In the genomic region with DNA sequence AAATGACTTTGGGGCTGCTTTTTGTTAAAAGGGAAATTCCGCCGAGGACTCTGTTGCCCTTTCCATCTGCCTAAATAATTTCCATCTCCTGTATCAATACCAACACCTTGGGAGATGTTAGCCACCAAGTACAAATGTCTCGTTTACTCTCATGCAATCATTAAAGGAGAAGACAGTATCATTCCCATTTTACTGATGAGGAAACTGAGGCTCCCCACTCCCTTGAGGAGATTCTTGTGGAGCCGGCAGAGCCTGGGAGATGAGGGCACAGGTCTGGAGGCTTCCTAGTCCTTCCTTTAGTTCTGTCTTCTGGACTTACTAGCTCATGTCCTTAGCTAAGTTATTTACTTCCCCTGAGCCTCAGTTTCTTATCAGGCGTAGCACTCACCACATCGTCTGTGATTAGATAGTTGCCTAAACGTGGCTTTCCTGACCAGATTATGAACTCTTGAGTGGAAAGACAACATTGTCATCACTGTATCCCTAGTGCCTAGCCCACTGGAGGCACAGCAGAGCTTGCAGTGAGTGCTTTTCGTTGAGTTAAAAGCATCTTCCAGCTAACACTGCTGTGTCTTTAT, we compare ENCODE assay signal across 20 cellular contexts.
DNase-seq lines count a peak whose midpoint lies in the region; ATAC-seq, FAIRE-seq and TF ChIP-seq lines count a peak whose summit lies in the region.
"Had no signal": no experiment of that assay in that cellular context is flagged by ENCODE, and none has a peak within 500 bp of the region (broad histone marks: within the 10 kb centered on the region; RNA-seq: fewer than 3 reads in every experiment).

No MANE protein-coding gene starts in this region.

- peak; percentile 81 for FAIRE-seq in K562 (lab: Jason Lieb, UNC)
- FAIRE-seq: GM12891, HepG2, RCC 7860 had no signal

- no peak overlapping the region for H3K4me3 ChIP-seq in cardiac muscle cell
- H3K4me3 ChIP-seq in K562 = no peak overlapping the region
- H3K4me3 ChIP-seq in suprapubic skin = no peak overlapping the region
- H3K4me3 ChIP-seq in adrenal gland = no peak overlapping the region
- H3K4me3 ChIP-seq: GM23248 had no signal

- H3K27me3 ChIP-seq in cardiac muscle cell (no peaks in the 10 kb centered on the region), K562 (ENCODE audit: control insufficient read depth in 2 of 2, insufficient read depth in 2 of 2, low read length in 2 of 2) (no peaks in the 10 kb centered on the region), suprapubic skin (no peaks in the 10 kb centered on the region), adrenal gland (no peaks in the 10 kb centered on the region)
- no peaks in the 10 kb centered on the region for H3K27me3 ChIP-seq in CD4-positive, alpha-beta T cell (ENCODE audit: control insufficient read depth, insufficient read depth, low read length)

- H3K36me3 ChIP-seq in cardiac muscle cell (no peaks in the 10 kb centered on the region), K562 (ENCODE audit: control insufficient read depth, insufficient read depth, low read length) (no peaks in the 10 kb centered on the region), suprapubic skin (no peaks in the 10 kb centered on the region), adrenal gland (replicated peaks in 1 of 2) (no peaks in the 10 kb centered on the region)

- H3K4me1 Mint-ChIP-seq in T-helper 17 cell = peaks cover 9% of the 10 kb centered on the region
- H3K4me1 Mint-ChIP-seq in CD4-positive, alpha-beta T cell (ENCODE audit: low read depth) = no peaks in the 10 kb centered on the region

- TF ChIP-seq POLR2A in K562 (conservative IDR thresholded peaks at IDR 0.05) = no peak
- no peak for TF ChIP-seq POLR2A in suprapubic skin (IDR thresholded peaks at IDR 0.05)
- TF ChIP-seq POLR2A in adrenal gland (IDR thresholded peaks at IDR 0.05) = no peak

- H3K4me2 ChIP-seq in K562 (ENCODE audit: insufficient read depth, low read length) = peak overlapping the region; percentile 56

- H3K4me1 ChIP-seq in cardiac muscle cell (ENCODE audit: low read depth) (peaks cover 6% of the 10 kb centered on the region), K562 (replicated peaks in 1 of 2; ENCODE audit: control insufficient read depth in 2 of 2, insufficient read depth in 2 of 2, low read length in 2 of 2) (peaks cover 32 to 45% of the 10 kb centered on the region in 2 experiments), suprapubic skin (peaks cover 23% of the 10 kb centered on the region), adrenal gland (replicated peaks in 1 of 2) (no peaks in the 10 kb centered on the region)

- POLR2A ChIA-PET in K562 (lab: Yijun Ruan, JAX) = interaction anchor here (0.8 to 5.8 kb wide), 7 partner anchors 8 to 24 kb away, joined by 3 to 45 read pairs (median 3); a partner anchor contains a TSS
- POLR2A ChIA-PET in CD4-positive, alpha-beta T cell (lab: Charles Lee) = no interaction called here

- no peaks in the 10 kb centered on the region for H4K20me1 ChIP-seq in K562 (replicated peaks; ENCODE audit: control insufficient read depth, insufficient read depth, low read length)

- TF ChIP-seq RAD21 in K562 (CRISPR knock-in tag; conservative IDR thresholded peaks at IDR 0.05 in 1 of 2, IDR thresholded peaks at IDR 0.05 in 1 of 2) = peak in 1 of 2 experiments; percentile 28; a peak in 1 of 4 replicates

- H3K79me2 ChIP-seq in K562 (ENCODE audit: control insufficient read depth, insufficient read depth, low read length) = peaks cover 11% of the 10 kb centered on the region; the same call in 2 of the 3 replicates

- no peaks in the 10 kb centered on the region for H3K9me3 Mint-ChIP-seq in CD4-positive, alpha-beta T cell

- H3K4me3 Mint-ChIP-seq in T-helper 17 cell = no peak overlapping the region
- no peak overlapping the region for H3K4me3 Mint-ChIP-seq in CD4-positive, alpha-beta T cell
- H3K4me3 Mint-ChIP-seq: CD4-positive, alpha-beta memory T cell had no signal

- H2AFZ ChIP-seq in K562 (ENCODE audit: low read depth, low read length) = peak overlapping the region; percentile 25
- H2AFZ ChIP-seq: GM23248 had no signal

- H3K27me3 Mint-ChIP-seq in T-helper 17 cell = no peaks in the 10 kb centered on the region
- H3K27me3 Mint-ChIP-seq in CD4-positive, alpha-beta T cell = no peaks in the 10 kb centered on the region
- H3K27me3 Mint-ChIP-seq: CD4-positive, alpha-beta memory T cell had no signal

- WGBS in K562 (ENCODE audit: insufficient coverage, low coverage, missing lambda C conversion rate) = 16% methylated on average over 8 of the region's 8 CpGs
- 75% methylated on average over 8 of the region's 8 CpGs for WGBS in suprapubic skin
- 61 to 71% (median 67%) methylated on average over 8 of the region's 8 CpGs for WGBS in adrenal gland, 4 donors

- in situ Hi-C loops in K562 (cut with MboI) = no loop called here

- no peak for ATAC-seq in Right ventricle myocardium inferior
- ATAC-seq in T-helper 17 cell = no peak
- peak; percentile 3; the same call in 2 of the 3 replicates for ATAC-seq in K562
- no peak for ATAC-seq in CD4-positive, alpha-beta T cell (ENCODE audit: poor library complexity)

- intact Hi-C loops in Right ventricle myocardium inferior (cut with DNase I) (no loop called here), K562 (cut with micrococcal nuclease) (no loop called here), adrenal gland (cut with DNase I) (no loop called here)
- intact Hi-C loops in CD4-positive, alpha-beta T cell (cut with DNase I, micrococcal nuclease) = no loop called here

- DNase-seq in cardiac muscle cell (ENCODE audit: low read depth in 1 of 2, low spot score in 1 of 2) = peak; percentile 18 to 59
- DNase-seq in Right ventricle myocardium inferior (ENCODE audit: missing footprints) = no peak
- DNase-seq in T-helper 17 cell = no peak
- DNase-seq in K562 (ENCODE audit: extremely low read depth in 1 of 4, low spot score in 3 of 4) = peak; percentile 28 to 78 (median 36)
- no peak for DNase-seq in suprapubic skin (ENCODE audit: low spot score in 2 of 2)
- DNase-seq in dedifferentiated amniotic fluid mesenchymal stem cell (ENCODE audit: extremely low spot score) = no peak
- DNase-seq in adrenal gland = no peak
- no peak for DNase-seq in CD4-positive, alpha-beta T cell
- DNase-seq: CD4-positive, alpha-beta memory T cell; GM23248; HCEC 1CT; KG1; NCI-H1105; NCI-H2171 treated with DMSO at 0.1 percent for 48 hours; NCI-H524 treated with DMSO at 0.1 percent for 48 hours; NCI-H82 had no signal

- H3K9ac ChIP-seq in K562 (ENCODE audit: insufficient read depth in 1 of 2, low read depth in 2 of 2, low read length in 2 of 2) = peak overlapping the region in 1 of 2 experiments; percentile 59; a peak in 1 of 4 replicates
- H3K9ac ChIP-seq: GM23248 had no signal

- CTCF ChIA-PET in K562 (lab: Yijun Ruan, JAX; ENCODE audit: low intra/inter-chr PET ratio) = no interaction called here
- CTCF ChIA-PET in CD4-positive, alpha-beta T cell (lab: Charles Lee) = interaction anchor here (0.6 kb wide), 1 partner anchor 13 kb away, joined by 4 read pairs; no protein-coding TSS in a partner anchor

- BruUV-seq in K562 (replicated peaks; lab: Mats Ljungman, UMichigan) = no TSS peak

- H3K9me3 ChIP-seq in cardiac muscle cell (ENCODE audit: low read depth) (no peaks in the 10 kb centered on the region), T-helper 17 cell (ENCODE audit: control insufficient read depth, low read length, poor library complexity, severe bottlenecking) (no peaks in the 10 kb centered on the region), K562 (replicated peaks; ENCODE audit: control insufficient read depth, insufficient read depth, low read depth, low read length) (peaks cover 8% of the 10 kb centered on the region; the same call in 1 of the 2 replicates), suprapubic skin (no peaks in the 10 kb centered on the region), adrenal gland (replicated peaks in 1 of 3) (no peaks in the 10 kb centered on the region)
- no peaks in the 10 kb centered on the region for H3K9me3 ChIP-seq in CD4-positive, alpha-beta T cell (ENCODE audit: control insufficient read depth, low read length)

- H3K27ac Mint-ChIP-seq in T-helper 17 cell = peak overlapping the region; percentile 60
- H3K27ac Mint-ChIP-seq in CD4-positive, alpha-beta T cell = no peak overlapping the region

- no peaks in the 10 kb centered on the region for H3K36me3 Mint-ChIP-seq in T-helper 17 cell (ENCODE audit: low read depth)
- no peaks in the 10 kb centered on the region for H3K36me3 Mint-ChIP-seq in CD4-positive, alpha-beta T cell (ENCODE audit: low read depth)
- H3K36me3 Mint-ChIP-seq: CD4-positive, alpha-beta memory T cell had no signal

- TF ChIP-seq EP300 in K562 (IDR thresholded peaks at IDR 0.05; ENCODE audit: low read length) (peak; percentile 82), suprapubic skin (IDR thresholded peaks at IDR 0.05) (no peak)

- H3K27ac ChIP-seq in cardiac muscle cell (no peak overlapping the region), K562 (ENCODE audit: extremely low read depth, low read depth, low read length) (no peak overlapping the region), suprapubic skin (peak overlapping the region; percentile 78), adrenal gland (no peak overlapping the region)
- no peak overlapping the region for H3K27ac ChIP-seq in CD4-positive, alpha-beta T cell (ENCODE audit: low read depth, low read length)
- H3K27ac ChIP-seq: GM23248, HL-60 had no signal

- TF ChIP-seq CTCF in cardiac muscle cell (IDR thresholded peaks at IDR 0.05; ENCODE audit: low read depth, low read length) = no peak
- TF ChIP-seq CTCF in K562 (IDR thresholded peaks at IDR 0.05 in 2 of 3, conservative IDR thresholded peaks at IDR 0.05 in 1 of 3; ENCODE audit: insufficient read depth in 2 of 3, low read depth in 1 of 3, low read length in 3 of 3) = no peak
- TF ChIP-seq CTCF in suprapubic skin (IDR thresholded peaks at IDR 0.05) = no peak
- TF ChIP-seq CTCF in adrenal gland (IDR thresholded peaks at IDR 0.05) = no peak
- no peak for TF ChIP-seq CTCF in CD4-positive, alpha-beta T cell (IDR thresholded peaks at IDR 0.05)

- H3K9me1 ChIP-seq in K562 (ENCODE audit: control insufficient read depth, insufficient read depth, low read length) = no peaks in the 10 kb centered on the region

TF ChIP-seq in K562, 482 proteins besides CTCF, POLR2A, EP300 and RAD21 (continues in another document):
- TF ChIP-seq PRPF4 (IDR thresholded peaks at IDR 0.05; ENCODE audit: insufficient read depth, low read depth, low read length, poor library complexity, severe bottlenecking) (no peak), HDAC1 (IDR thresholded peaks at IDR 0.05) (peak in 1 of 2 experiments; percentile 89; a peak in 2 of 4 replicates), HDAC3 (IDR thresholded peaks at IDR 0.05; ENCODE audit: borderline replicate concordance, partially characterized antibody) (peak; percentile 49), ZNF77 (CRISPR knock-in tag; IDR thresholded peaks at IDR 0.05) (no peak), EHMT2 (IDR thresholded peaks at IDR 0.05) (no peak), ZFX (CRISPR knock-in tag; IDR thresholded peaks at IDR 0.05) (no peak), TOE1 (IDR thresholded peaks at IDR 0.05; ENCODE audit: borderline replicate concordance) (no peak), TOE1 (CRISPR knock-in tag; IDR thresholded peaks at IDR 0.05; ENCODE audit: borderline replicate concordance, low read depth) (no peak)

Comparison
In these comparisons a context has a peak if more than half of its experiments do, and no peak if none do; other contexts are left out.
1. DNase-seq: peak in cardiac muscle cell (2 of 2) and K562 (4 of 4); none in Right ventricle myocardium inferior (single experiment), T-helper 17 cell (0 of 3), suprapubic skin (0 of 2), dedifferentiated amniotic fluid mesenchymal stem cell (single experiment), adrenal gland (0 of 7) and CD4-positive, alpha-beta T cell (0 of 10).